ENCODE assay signal across 8 cellular contexts in the genomic region with DNA sequence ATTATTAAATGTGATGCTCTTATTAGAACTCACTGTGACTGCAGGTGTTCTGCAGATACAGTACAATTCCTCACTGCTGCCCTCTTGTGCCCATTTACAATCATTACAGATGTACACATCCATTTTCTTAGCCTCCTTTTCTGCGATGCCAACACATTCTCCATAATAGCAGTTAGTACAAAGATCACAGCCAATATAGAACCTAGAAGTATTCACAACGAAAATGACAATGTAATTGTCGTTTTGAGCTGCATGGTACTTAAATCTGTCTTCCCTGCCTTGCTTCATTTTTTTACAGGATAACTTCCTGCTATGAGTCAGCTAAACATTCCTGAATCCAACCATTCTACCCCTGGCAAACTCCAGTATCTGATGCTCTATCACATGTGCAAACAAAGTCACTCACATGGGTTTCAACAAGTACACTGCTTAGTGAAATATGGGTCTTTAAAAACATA. TPM values are rescaled to one million over a fixed set of nuclear protein-coding genes. Genes with fewer than 3 reads are reported as not detected.
DNase-seq lines count a peak whose midpoint lies in the region; ATAC-seq and TF ChIP-seq lines count a peak whose summit lies in the region.
"Not testable (repeated sequence)": the region's sequence is repeated elsewhere in the genome, so short reads cannot be mapped to it uniquely, and the experiment has no call there.

No MANE protein-coding gene starts in this region.

- H3K36me3 ChIP-seq in GM23338 (ENCODE audit: insufficient read depth); SJCRH30; lower lobe of right lung: not testable (repeated sequence)

- H3K9me3 Mint-ChIP-seq in GM23338; activated T-cell treated with anti-CD3 and anti-CD28 coated beads, Interleukin-2, amount 50 U/mL, for 4 hours: not testable (repeated sequence)

- not testable (repeated sequence) for H3K9me3 ChIP-seq in SJCRH30 (replicated peaks); lower lobe of right lung

- not testable (repeated sequence) for H3K4me2 ChIP-seq in GM23338

- not testable (repeated sequence) for H4K20me1 ChIP-seq in GM23338 (replicated peaks; ENCODE audit: insufficient read depth)

- H3K9me2 ChIP-seq in GM23338 (ENCODE audit: insufficient read depth): not testable (repeated sequence)

- ATAC-seq in GM23338 (peak; percentile 71), lower lobe of right lung (peak; percentile 85 to 89)
- peak in 1 of 2 donors; percentile 46 for ATAC-seq in activated T-cell treated with anti-CD3 and anti-CD28 coated beads, Interleukin-2, amount 50 U/mL, for 4 hours

- H3K27ac Mint-ChIP-seq in GM23338: peak overlapping the region; percentile 1; the same call in 1 of the 2 replicates

- peaks cover 11% of the 10 kb centered on the region for H3K4me1 Mint-ChIP-seq in GM23338
- H3K4me1 Mint-ChIP-seq in activated T-cell treated with anti-CD3 and anti-CD28 coated beads, Interleukin-2, amount 50 U/mL, for 4 hours (ENCODE audit: low read depth): peaks cover 25% of the 10 kb centered on the region

- intact Hi-C loops in lower lobe of right lung (cut with DNase I): not testable (repeated sequence)

- not testable (repeated sequence) for H3K27me3 ChIP-seq in GM23338 (ENCODE audit: insufficient read depth); SJCRH30; lower lobe of right lung (ENCODE audit: low read depth)

- not testable (repeated sequence) for H2AFZ ChIP-seq in GM23338

- not testable (repeated sequence) for H3K4me3 Mint-ChIP-seq in GM23338; activated T-cell treated with anti-CD3 and anti-CD28 coated beads, Interleukin-2, amount 50 U/mL, for 4 hours

- H3K4me3 ChIP-seq in GM23338; SJCRH30; epithelial cell of esophagus (ENCODE audit: low read length); lower lobe of right lung: not testable (repeated sequence)

- H3F3A ChIP-seq in GM23338 (replicated peaks; ENCODE audit: low read depth): not testable (repeated sequence)

- peak; percentile 87 to 92 for TF ChIP-seq CTCF in GM23338 (conservative IDR thresholded peaks at IDR 0.05; ENCODE audit: low read depth in 2 of 2)
- peak; percentile 71 for TF ChIP-seq CTCF in epithelial cell of esophagus (IDR thresholded peaks at IDR 0.05; ENCODE audit: insufficient read depth, low read depth, low read length, missing control alignments)
- peak; percentile 82 for TF ChIP-seq CTCF in lower lobe of right lung (IDR thresholded peaks at IDR 0.05)

- not testable (repeated sequence) for H3K79me2 ChIP-seq in GM23338 (replicated peaks; ENCODE audit: insufficient read depth)

- H3K4me1 ChIP-seq in GM23338 (ENCODE audit: insufficient read depth); SJCRH30; lower lobe of right lung: not testable (repeated sequence)

- H3K27ac ChIP-seq in GM23338 (ENCODE audit: low read depth); SJCRH30; lower lobe of right lung: not testable (repeated sequence)

- H3K27me3 Mint-ChIP-seq in GM23338 (ENCODE audit: insufficient read depth, low read depth, poor library complexity); activated T-cell treated with anti-CD3 and anti-CD28 coated beads, Interleukin-2, amount 50 U/mL, for 4 hours (ENCODE audit: low read depth): not testable (repeated sequence)

- H3K36me3 Mint-ChIP-seq in GM23338 (ENCODE audit: low read depth); activated T-cell treated with anti-CD3 and anti-CD28 coated beads, Interleukin-2, amount 50 U/mL, for 4 hours (ENCODE audit: insufficient read depth): not testable (repeated sequence)

- DNase-seq in Ammon's horn (ENCODE audit: low spot score): peak; percentile 94
- DNase-seq in GM23338 (ENCODE audit: low spot score): peak; percentile 97
- DNase-seq in NCI-H2029 (lab: John Stamatoyannopoulos, UW): peak; percentile 53
- peak; percentile 75 to 94 for DNase-seq in SJCRH30
- peak; percentile 46 for DNase-seq in activated T-cell treated with anti-CD3 and anti-CD28 coated beads, Interleukin-2, amount 50 U/mL, for 4 hours
- DNase-seq in epithelial cell of esophagus (ENCODE audit: low read depth): peak; percentile 72
- not testable (repeated sequence) for DNase-seq in lower lobe of right lung
- peak; percentile 22 to 56 for DNase-seq in stimulated activated CD4-positive, alpha-beta T cell treated with anti-CD3 and anti-CD28 coated beads, Interleukin-1b, Interleukin-23, amount 100 ng/mL, for 1 hour (ENCODE audit: low read depth in 2 of 2)

RNA-seq across cellular contexts. Expression of a gene that starts 8.1 kb away (rescaled TPM):
- 4.2 and 4.7 TPM in 2 replicates for total RNA-seq in GM23338 (2014; rRNA removed; shearing (Covaris generic))
- polyA plus RNA-seq in GM23338 (2016; fragmentation: Nextera tagmentation; extraction: Ambion mirVana): 1.9 and 2.6 TPM in 2 replicates
- 3.8 and 4.0 TPM in 2 replicates for total RNA-seq in SJCRH30 (2014; rRNA removed; shearing (Covaris generic))
- 1 to 10 TPM in 2 of 3 donors, under 1 TPM in 1; 0.29 to 1.7 (median 1.3) TPM for total RNA-seq in activated T-cell treated with anti-CD3 and anti-CD28 coated beads, Interleukin-2, amount 50 U/mL, for 4 hours
- total RNA-seq in lower lobe of right lung: 3.3 TPM
